ENCODE assay signal across 27 cellular contexts in genomic region chr19:12055784-12056183, GRCh38. TPM values are rescaled to one million over a fixed set of nuclear protein-coding genes. Genes with fewer than 3 reads are reported as not detected.
"Had no signal": no experiment of that assay in that cellular context is flagged by ENCODE, and none has a peak within 500 bp of the region (broad histone marks: within the 10 kb centered on the region; RNA-seq: fewer than 3 reads in every experiment).

No MANE protein-coding gene starts in this region.

- H3K36me3 ChIP-seq: esophagus squamous epithelium, heart right ventricle, left lung, ovary, transverse colon had no signal

- H3K4me3 ChIP-seq: coronary artery, esophagus squamous epithelium, heart right ventricle, left lung, ovary, psoas muscle, skin epidermis, transverse colon had no signal

- DNase-seq: dermis blood vessel endothelial cell; effector memory CD4-positive, alpha-beta T cell; esophagus squamous epithelium; foreskin melanocyte; glutamatergic neuron; heart right ventricle; hippocampal formation; kidney; left cardiac atrium; left lung; mesenchymal stem cell; nephron progenitor cell; occipital lobe; ovary; posterior cingulate gyrus; psoas muscle; right cardiac atrium; stimulated activated CD4-positive, alpha-beta T cell treated with anti-CD3 and anti-CD28 coated beads, Interleukin-2, amount 100 ng/mL, for 48 hours; stimulated activated naive B cell treated with anti-CD40 and anti-IgM and Interleukin-4, amounts not matched to agents 10 μg/mL and 1 μg/mL and 100 μg/mL, for 72 hours; transverse colon had no signal

- H3K27ac ChIP-seq: coronary artery, esophagus squamous epithelium, heart right ventricle, left lung, ovary, psoas muscle, skin epidermis, transverse colon had no signal

- H3K36me3 Mint-ChIP-seq: stimulated activated naive B cell treated with anti-CD40 and anti-IgM and Interleukin-4, amounts not matched to agents 10 μg/mL and 1 μg/mL and 100 μg/mL, for 72 hours had no signal

- H3K9me3 ChIP-seq: esophagus squamous epithelium, heart right ventricle, left lung, ovary, psoas muscle, transverse colon had no signal

- ATAC-seq: heart right ventricle; left cardiac atrium; left lung; naive thymus-derived CD8-positive, alpha-beta T cell; psoas muscle; right cardiac atrium had no signal

- H3K27ac Mint-ChIP-seq: immature natural killer cell; nephron progenitor cell; stimulated activated naive B cell treated with anti-CD40 and anti-IgM and Interleukin-4, amounts not matched to agents 10 μg/mL and 1 μg/mL and 100 μg/mL, for 72 hours; stimulated activated naive CD8-positive, alpha-beta T cell treated with anti-CD3 and anti-CD28 coated beads, Interleukin-15, Interleukin-2, amounts not matched to agents 100 ng/mL and 50 ng/mL, for 24 hours had no signal

- H3K9me3 Mint-ChIP-seq: immature natural killer cell; stimulated activated naive B cell treated with anti-CD40 and anti-IgM and Interleukin-4, amounts not matched to agents 10 μg/mL and 1 μg/mL and 100 μg/mL, for 72 hours; stimulated activated naive CD8-positive, alpha-beta T cell treated with anti-CD3 and anti-CD28 coated beads, Interleukin-15, Interleukin-2, amounts not matched to agents 100 ng/mL and 50 ng/mL, for 24 hours had no signal

- H3K4me3 Mint-ChIP-seq: immature natural killer cell; nephron progenitor cell; stimulated activated naive B cell treated with anti-CD40 and anti-IgM and Interleukin-4, amounts not matched to agents 10 μg/mL and 1 μg/mL and 100 μg/mL, for 72 hours; stimulated activated naive CD8-positive, alpha-beta T cell treated with anti-CD3 and anti-CD28 coated beads, Interleukin-15, Interleukin-2, amounts not matched to agents 100 ng/mL and 50 ng/mL, for 24 hours had no signal

- H3K27me3 ChIP-seq: esophagus squamous epithelium, ovary, transverse colon had no signal

- FAIRE-seq: endothelial cell of umbilical vein, kidney had no signal

RNA-seq across cellular contexts. Expression of gene ZNF878, which starts 3.0 kb away (rescaled TPM):
- total RNA-seq: myocyte, psoas muscle had no signal
- polyA plus RNA-seq: endothelial cell of umbilical vein; immature natural killer cell; naive thymus-derived CD8-positive, alpha-beta T cell had no signal
